In genomic region chr11:92432515-92432914, GRCh38 we compare ENCODE assay signal across 27 cellular contexts.
"Had no signal": no experiment of that assay in that cellular context is flagged by ENCODE, and none has a peak within 500 bp of the region (broad histone marks: within the 10 kb centered on the region; RNA-seq: fewer than 3 reads in every experiment).

No MANE protein-coding gene starts in this region.

- H3K4me1 ChIP-seq: colonic mucosa, esophagus muscularis mucosa, esophagus squamous epithelium, foreskin keratinocyte, gastrocnemius medialis, gastroesophageal sphincter, heart left ventricle had no signal

- H3K4me3 ChIP-seq: colonic mucosa, coronary artery, dorsolateral prefrontal cortex, esophagus muscularis mucosa, esophagus squamous epithelium, gastrocnemius medialis, gastroesophageal sphincter, heart left ventricle had no signal

- H3K4me3 Mint-ChIP-seq: dendritic cell treated with granulocyte-macrophage colony-stimulating factor and Interleukin-4, amounts not matched to agents 40 ng/mL and 50 ng/mL, for 4 days; effector memory CD8-positive, alpha-beta T cell had no signal

- H3K36me3 ChIP-seq: colonic mucosa, esophagus muscularis mucosa, esophagus squamous epithelium, gastrocnemius medialis, gastroesophageal sphincter, heart left ventricle had no signal

- ATAC-seq: effector memory CD8-positive, alpha-beta T cell; esophagus mucosa; foreskin keratinocyte; gastrocnemius medialis; gastroesophageal sphincter; heart left ventricle had no signal

- H3K27ac ChIP-seq: colonic mucosa, coronary artery, dorsolateral prefrontal cortex, epithelial cell of prostate, esophagus muscularis mucosa, esophagus squamous epithelium, foreskin keratinocyte, gastrocnemius medialis, gastroesophageal sphincter, heart left ventricle had no signal

- H3K27me3 Mint-ChIP-seq: dendritic cell treated with granulocyte-macrophage colony-stimulating factor and Interleukin-4, amounts not matched to agents 40 ng/mL and 50 ng/mL, for 4 days; effector memory CD8-positive, alpha-beta T cell had no signal

- H3K9me3 ChIP-seq: colonic mucosa, esophagus squamous epithelium, gastrocnemius medialis, gastroesophageal sphincter had no signal

- DNase-seq: colonic mucosa; cortex of kidney; dermis blood vessel endothelial cell; dorsolateral prefrontal cortex; effector CD4-positive, alpha-beta T cell; effector CD8-positive, alpha-beta T cell; effector memory CD4-positive, alpha-beta T cell; effector memory CD8-positive, alpha-beta T cell; erythroblast; esophagus squamous epithelium; foreskin fibroblast; foreskin keratinocyte; foreskin melanocyte; gastrocnemius medialis; glutamatergic neuron; head of caudate nucleus; heart left ventricle had no signal

- H3K27ac Mint-ChIP-seq: dendritic cell treated with granulocyte-macrophage colony-stimulating factor and Interleukin-4, amounts not matched to agents 40 ng/mL and 50 ng/mL, for 4 days; effector memory CD8-positive, alpha-beta T cell had no signal

- FAIRE-seq: colon, endometrium, endothelial cell of umbilical vein, frontal cortex had no signal

- H3K27me3 ChIP-seq: colonic mucosa, dorsolateral prefrontal cortex, esophagus muscularis mucosa, esophagus squamous epithelium, foreskin keratinocyte, gastrocnemius medialis, gastroesophageal sphincter, heart left ventricle had no signal
